1 cellular context compared by ENCODE assay signal in genomic region chr2:139916822-139917221, GRCh38.
TF ChIP-seq lines count a peak whose summit lies in the region.

No MANE protein-coding gene starts in this region.

TF ChIP-seq in H1, 55 proteins besides CTCF, POLR2A, EP300 and RAD21:
- TF ChIP-seq CHD2 (IDR thresholded peaks at IDR 0.05; ENCODE audit: low read length), result no peak
- TF ChIP-seq FOSL1 (IDR thresholded peaks at IDR 0.05; ENCODE audit: insufficient read depth, low read depth, low read length), result no peak
- no peak for TF ChIP-seq SP2 (IDR thresholded peaks at IDR 0.05; ENCODE audit: low read length)
- TF ChIP-seq KDM5A (IDR thresholded peaks at IDR 0.05; ENCODE audit: low read length), result no peak
- no peak for TF ChIP-seq NANOG (IDR thresholded peaks at IDR 0.05; ENCODE audit: insufficient read depth, low read depth, low read length, poor library complexity, severe bottlenecking)
- TF ChIP-seq BCL11A (IDR thresholded peaks at IDR 0.05; ENCODE audit: low read depth in 2 of 2, low read length in 2 of 2), result no peak
- no peak for TF ChIP-seq PHF8 (conservative IDR thresholded peaks at IDR 0.05; ENCODE audit: low read depth, low read length)
- no peak for TF ChIP-seq SIN3A (conservative IDR thresholded peaks at IDR 0.05 in 1 of 2, IDR thresholded peaks at IDR 0.05 in 1 of 2; ENCODE audit: low read depth in 1 of 2, low read length in 2 of 2)
- TF ChIP-seq, protein P1, sequence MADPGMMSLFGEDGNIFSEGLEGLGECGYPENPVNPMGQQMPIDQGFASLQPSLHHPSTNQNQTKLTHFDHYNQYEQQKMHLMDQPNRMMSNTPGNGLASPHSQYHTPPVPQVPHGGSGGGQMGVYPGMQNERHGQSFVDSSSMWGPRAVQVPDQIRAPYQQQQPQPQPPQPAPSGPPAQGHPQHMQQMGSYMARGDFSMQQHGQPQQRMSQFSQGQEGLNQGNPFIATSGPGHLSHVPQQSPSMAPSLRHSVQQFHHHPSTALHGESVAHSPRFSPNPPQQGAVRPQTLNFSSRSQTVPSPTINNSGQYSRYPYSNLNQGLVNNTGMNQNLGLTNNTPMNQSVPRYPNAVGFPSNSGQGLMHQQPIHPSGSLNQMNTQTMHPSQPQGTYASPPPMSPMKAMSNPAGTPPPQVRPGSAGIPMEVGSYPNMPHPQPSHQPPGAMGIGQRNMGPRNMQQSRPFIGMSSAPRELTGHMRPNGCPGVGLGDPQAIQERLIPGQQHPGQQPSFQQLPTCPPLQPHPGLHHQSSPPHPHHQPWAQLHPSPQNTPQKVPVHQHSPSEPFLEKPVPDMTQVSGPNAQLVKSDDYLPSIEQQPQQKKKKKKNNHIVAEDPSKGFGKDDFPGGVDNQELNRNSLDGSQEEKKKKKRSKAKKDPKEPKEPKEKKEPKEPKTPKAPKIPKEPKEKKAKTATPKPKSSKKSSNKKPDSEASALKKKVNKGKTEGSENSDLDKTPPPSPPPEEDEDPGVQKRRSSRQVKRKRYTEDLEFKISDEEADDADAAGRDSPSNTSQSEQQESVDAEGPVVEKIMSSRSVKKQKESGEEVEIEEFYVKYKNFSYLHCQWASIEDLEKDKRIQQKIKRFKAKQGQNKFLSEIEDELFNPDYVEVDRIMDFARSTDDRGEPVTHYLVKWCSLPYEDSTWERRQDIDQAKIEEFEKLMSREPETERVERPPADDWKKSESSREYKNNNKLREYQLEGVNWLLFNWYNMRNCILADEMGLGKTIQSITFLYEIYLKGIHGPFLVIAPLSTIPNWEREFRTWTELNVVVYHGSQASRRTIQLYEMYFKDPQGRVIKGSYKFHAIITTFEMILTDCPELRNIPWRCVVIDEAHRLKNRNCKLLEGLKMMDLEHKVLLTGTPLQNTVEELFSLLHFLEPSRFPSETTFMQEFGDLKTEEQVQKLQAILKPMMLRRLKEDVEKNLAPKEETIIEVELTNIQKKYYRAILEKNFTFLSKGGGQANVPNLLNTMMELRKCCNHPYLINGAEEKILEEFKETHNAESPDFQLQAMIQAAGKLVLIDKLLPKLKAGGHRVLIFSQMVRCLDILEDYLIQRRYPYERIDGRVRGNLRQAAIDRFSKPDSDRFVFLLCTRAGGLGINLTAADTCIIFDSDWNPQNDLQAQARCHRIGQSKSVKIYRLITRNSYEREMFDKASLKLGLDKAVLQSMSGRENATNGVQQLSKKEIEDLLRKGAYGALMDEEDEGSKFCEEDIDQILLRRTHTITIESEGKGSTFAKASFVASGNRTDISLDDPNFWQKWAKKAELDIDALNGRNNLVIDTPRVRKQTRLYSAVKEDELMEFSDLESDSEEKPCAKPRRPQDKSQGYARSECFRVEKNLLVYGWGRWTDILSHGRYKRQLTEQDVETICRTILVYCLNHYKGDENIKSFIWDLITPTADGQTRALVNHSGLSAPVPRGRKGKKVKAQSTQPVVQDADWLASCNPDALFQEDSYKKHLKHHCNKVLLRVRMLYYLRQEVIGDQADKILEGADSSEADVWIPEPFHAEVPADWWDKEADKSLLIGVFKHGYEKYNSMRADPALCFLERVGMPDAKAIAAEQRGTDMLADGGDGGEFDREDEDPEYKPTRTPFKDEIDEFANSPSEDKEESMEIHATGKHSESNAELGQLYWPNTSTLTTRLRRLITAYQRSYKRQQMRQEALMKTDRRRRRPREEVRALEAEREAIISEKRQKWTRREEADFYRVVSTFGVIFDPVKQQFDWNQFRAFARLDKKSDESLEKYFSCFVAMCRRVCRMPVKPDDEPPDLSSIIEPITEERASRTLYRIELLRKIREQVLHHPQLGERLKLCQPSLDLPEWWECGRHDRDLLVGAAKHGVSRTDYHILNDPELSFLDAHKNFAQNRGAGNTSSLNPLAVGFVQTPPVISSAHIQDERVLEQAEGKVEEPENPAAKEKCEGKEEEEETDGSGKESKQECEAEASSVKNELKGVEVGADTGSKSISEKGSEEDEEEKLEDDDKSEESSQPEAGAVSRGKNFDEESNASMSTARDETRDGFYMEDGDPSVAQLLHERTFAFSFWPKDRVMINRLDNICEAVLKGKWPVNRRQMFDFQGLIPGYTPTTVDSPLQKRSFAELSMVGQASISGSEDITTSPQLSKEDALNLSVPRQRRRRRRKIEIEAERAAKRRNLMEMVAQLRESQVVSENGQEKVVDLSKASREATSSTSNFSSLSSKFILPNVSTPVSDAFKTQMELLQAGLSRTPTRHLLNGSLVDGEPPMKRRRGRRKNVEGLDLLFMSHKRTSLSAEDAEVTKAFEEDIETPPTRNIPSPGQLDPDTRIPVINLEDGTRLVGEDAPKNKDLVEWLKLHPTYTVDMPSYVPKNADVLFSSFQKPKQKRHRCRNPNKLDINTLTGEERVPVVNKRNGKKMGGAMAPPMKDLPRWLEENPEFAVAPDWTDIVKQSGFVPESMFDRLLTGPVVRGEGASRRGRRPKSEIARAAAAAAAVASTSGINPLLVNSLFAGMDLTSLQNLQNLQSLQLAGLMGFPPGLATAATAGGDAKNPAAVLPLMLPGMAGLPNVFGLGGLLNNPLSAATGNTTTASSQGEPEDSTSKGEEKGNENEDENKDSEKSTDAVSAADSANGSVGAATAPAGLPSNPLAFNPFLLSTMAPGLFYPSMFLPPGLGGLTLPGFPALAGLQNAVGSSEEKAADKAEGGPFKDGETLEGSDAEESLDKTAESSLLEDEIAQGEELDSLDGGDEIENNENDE (IDR thresholded peaks at IDR 0.05; ENCODE audit: insufficient replicate concordance, low read length), result no peak
- no peak for TF ChIP-seq USF2 (IDR thresholded peaks at IDR 0.05; ENCODE audit: low read length)
- TF ChIP-seq TCF12 (IDR thresholded peaks at IDR 0.05; ENCODE audit: low read depth, low read length), result no peak
- no peak for TF ChIP-seq SUZ12 (IDR thresholded peaks at IDR 0.05; ENCODE audit: low read length)
- no peak for TF ChIP-seq TAF7 (optimal IDR thresholded peaks at IDR 0.05; ENCODE audit: borderline replicate concordance, low read depth, low read length)
- TF ChIP-seq GTF2F1 (IDR thresholded peaks at IDR 0.05; ENCODE audit: borderline replicate concordance, low read depth, low read length), result no peak
- TF ChIP-seq RXRA (IDR thresholded peaks at IDR 0.05; ENCODE audit: insufficient read depth, low read depth, low read length), result no peak
- no peak for TF ChIP-seq SIX5 (IDR thresholded peaks at IDR 0.05; ENCODE audit: low read depth, low read length)
